ENCODE assay signal across 29 cellular contexts in genomic region chr10:132039371-132039770, GRCh38.
"Had no signal": no experiment of that assay in that cellular context is flagged by ENCODE, and none has a peak within 500 bp of the region (broad histone marks: within the 10 kb centered on the region; RNA-seq: fewer than 3 reads in every experiment).

No MANE protein-coding gene starts in this region.

- H3K79me2 ChIP-seq: parathyroid adenoma had no signal

- DNase-seq: naive thymus-derived CD4-positive, alpha-beta T cell; natural killer cell; occipital lobe; ovary; right cardiac atrium; right lobe of liver; sigmoid colon; small intestine; stimulated activated CD4-positive, alpha-beta T cell treated with anti-CD3 and anti-CD28 coated beads, Interleukin-12 subunit alpha, Interleukin-12 subunit beta, amount 100 ng/mL, for 4 hours; stimulated activated CD4-positive, alpha-beta T cell treated with anti-CD3 and anti-CD28 coated beads, Interleukin-1b, Interleukin-23, amount 100 ng/mL, for 48 hours; stimulated activated CD4-positive, alpha-beta T cell treated with anti-CD3 and anti-CD28 coated beads, Interleukin-4, amount 100 ng/mL, for 1 hour; stimulated activated CD4-positive, alpha-beta T cell treated with anti-CD3 and anti-CD28 coated beads, Interleukin-4, amount 100 ng/mL, for 4 hours; stimulated activated CD8-positive, alpha-beta memory T cell treated with anti-CD3 and anti-CD28 coated beads, Interleukin-4, amount 100 ng/mL, for 48 hours; stimulated activated naive CD4-positive, alpha-beta T cell; stimulated activated naive CD8-positive, alpha-beta T cell treated with anti-CD3 and anti-CD28 coated beads, Interleukin-15, amount 100 ng/mL, for 72 hours; stimulated activated naive CD8-positive, alpha-beta T cell treated with anti-CD3 and anti-CD28 coated beads, Interleukin-15, Interleukin-2, amounts not matched to agents 100 U/mL and 50 U/mL, for 24 hours; substantia nigra; testis; tibial artery; transverse colon; upper lobe of right lung had no signal

- H3K27ac ChIP-seq: ovary, parathyroid adenoma, psoas muscle, right lobe of liver, sigmoid colon, suprapubic skin, testis, tibial artery, transverse colon, upper lobe of right lung, vagina had no signal

- H3K27ac Mint-ChIP-seq: natural killer cell; nephron; progenitor cell of endocrine pancreas; stimulated activated memory B cell treated with anti-CD40 and anti-IgM and Interleukin-4, amounts not matched to agents 10 μg/mL and 1 μg/mL and 100 μg/mL, for 72 hours; stimulated activated naive CD8-positive, alpha-beta T cell treated with anti-CD3 and anti-CD28 coated beads, Interleukin-15, amount 100 ng/mL, for 72 hours; type B pancreatic cell had no signal

- H3K36me3 ChIP-seq: ovary, right lobe of liver, sigmoid colon, suprapubic skin, tibial artery, transverse colon, upper lobe of right lung, vagina had no signal

- H3K9me3 ChIP-seq: ovary, psoas muscle, right lobe of liver, sigmoid colon, suprapubic skin, testis, tibial artery, transverse colon, upper lobe of right lung, vagina had no signal

- H3K4me1 ChIP-seq: parathyroid adenoma, upper lobe of right lung had no signal

- H3K27me3 ChIP-seq: ovary, testis, vagina had no signal

- H3K4me3 ChIP-seq: ovary, psoas muscle, right lobe of liver, sigmoid colon, suprapubic skin, testis, tibial artery, transverse colon, upper lobe of right lung, vagina had no signal

- H3K36me3 Mint-ChIP-seq: naive thymus-derived CD4-positive, alpha-beta T cell; natural killer cell; stimulated activated memory B cell treated with anti-CD40 and anti-IgM and Interleukin-4, amounts not matched to agents 10 μg/mL and 1 μg/mL and 100 μg/mL, for 72 hours; type B pancreatic cell had no signal

- H3K9me3 Mint-ChIP-seq: naive thymus-derived CD4-positive, alpha-beta T cell; natural killer cell; stimulated activated memory B cell treated with anti-CD40 and anti-IgM and Interleukin-4, amounts not matched to agents 10 μg/mL and 1 μg/mL and 100 μg/mL, for 72 hours; stimulated activated naive CD8-positive, alpha-beta T cell treated with anti-CD3 and anti-CD28 coated beads, Interleukin-15, amount 100 ng/mL, for 72 hours; type B pancreatic cell had no signal

- H2AFZ ChIP-seq: parathyroid adenoma had no signal

- ATAC-seq: naive thymus-derived CD4-positive, alpha-beta T cell; psoas muscle; right cardiac atrium; right lobe of liver; stimulated activated memory B cell treated with anti-CD40 and anti-IgM and Interleukin-4, amounts not matched to agents 10 μg/mL and 1 μg/mL and 100 μg/mL, for 72 hours; stimulated activated naive CD8-positive, alpha-beta T cell treated with anti-CD3 and anti-CD28 coated beads, Interleukin-15, amount 100 ng/mL, for 72 hours; stimulated activated naive CD8-positive, alpha-beta T cell treated with anti-CD3 and anti-CD28 coated beads, Interleukin-15, Interleukin-2, amounts not matched to agents 100 U/mL and 50 U/mL, for 24 hours; upper lobe of right lung had no signal

- H3K9ac ChIP-seq: parathyroid adenoma had no signal

- H3K4me3 Mint-ChIP-seq: natural killer cell; nephron; stimulated activated memory B cell treated with anti-CD40 and anti-IgM and Interleukin-4, amounts not matched to agents 10 μg/mL and 1 μg/mL and 100 μg/mL, for 72 hours; stimulated activated naive CD8-positive, alpha-beta T cell treated with anti-CD3 and anti-CD28 coated beads, Interleukin-15, amount 100 ng/mL, for 72 hours; type B pancreatic cell had no signal
